Comparison of ENCODE assay signal across 15 cellular contexts in the genomic region with DNA sequence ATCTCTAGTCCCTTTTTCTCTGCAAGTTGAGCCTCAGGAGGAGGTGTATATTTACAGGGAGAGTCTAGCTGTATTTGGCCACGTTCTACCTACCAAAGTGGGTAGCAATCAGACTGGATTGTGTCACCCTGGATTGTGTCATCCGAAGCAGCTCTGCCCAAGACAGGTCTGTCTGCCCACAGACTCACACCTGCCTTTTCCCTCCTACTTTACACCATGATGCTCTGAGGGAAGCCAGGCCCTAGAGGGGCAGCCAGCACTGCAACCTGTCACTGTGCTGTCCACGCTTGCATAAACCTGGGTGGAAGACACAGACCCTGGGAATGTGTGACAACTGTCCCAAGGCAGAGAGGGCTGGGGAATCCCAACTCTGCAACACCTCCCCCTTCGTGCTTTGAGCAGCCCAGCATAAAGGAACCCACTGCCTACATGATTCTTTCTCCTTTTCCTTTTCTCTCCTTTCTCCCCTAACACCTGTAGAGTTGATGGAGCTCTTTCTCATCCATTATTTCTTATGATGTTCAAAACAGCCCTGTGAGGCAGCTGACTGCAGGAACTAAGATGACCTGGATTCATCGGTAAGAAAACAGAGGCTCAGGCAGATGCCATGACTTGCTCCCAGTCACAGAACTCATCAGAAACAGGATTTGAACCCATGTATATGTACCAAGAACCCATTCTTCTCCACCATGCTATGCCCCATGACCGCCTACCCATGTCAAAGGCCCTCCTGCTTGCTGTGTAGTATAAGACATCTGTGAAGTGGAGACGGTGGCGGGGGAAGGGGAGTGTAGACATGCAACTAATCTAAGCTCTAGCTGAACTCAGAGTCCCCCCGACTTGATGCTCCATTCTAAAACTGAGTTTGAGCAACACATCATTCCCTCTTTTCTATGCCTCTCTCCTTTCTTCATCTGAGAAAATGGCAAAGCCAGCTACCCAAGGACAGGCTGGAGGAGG. TPM values are rescaled to one million over a fixed set of nuclear protein-coding genes. Genes with fewer than 3 reads are reported as not detected.
DNase-seq lines count a peak whose midpoint lies in the region; ATAC-seq, FAIRE-seq and TF ChIP-seq lines count a peak whose summit lies in the region.
"Had no signal": no experiment of that assay in that cellular context is flagged by ENCODE, and none has a peak within 500 bp of the region (broad histone marks: within the 10 kb centered on the region; RNA-seq: fewer than 3 reads in every experiment).

No MANE protein-coding gene starts in this region.

- H3K36me3 Mint-ChIP-seq in naive thymus-derived CD8-positive, alpha-beta T cell: peaks cover 5 to 47% (median 8%) of the 10 kb centered on the region in 3 donors

- peaks cover 73 to 100% (median 99%) of the 10 kb centered on the region in 4 donors for H3K4me1 Mint-ChIP-seq in naive thymus-derived CD8-positive, alpha-beta T cell

- FAIRE-seq in GM12892 (lab: Jason Lieb, UNC): peak; percentile 36

- H3K4me3 ChIP-seq in BLaER1 treated with 17β-estradiol and CSF1 and Interleukin-3, amounts not matched to agents 10 nM and 100 nM: no peak overlapping the region
- H3K4me3 ChIP-seq: cardiac muscle cell had no signal

- peaks cover 0 to 7% (median 0%) of the 10 kb centered on the region in 11 experiments; a peak in 3 of 22 replicates for H3K36me3 ChIP-seq in BLaER1 treated with 17β-estradiol and CSF1 and Interleukin-3, amounts not matched to agents 10 nM and 100 nM
- H3K36me3 ChIP-seq: cardiac muscle cell had no signal

- H4K20me1 ChIP-seq in BLaER1 treated with 17β-estradiol and CSF1 and Interleukin-3, amounts not matched to agents 10 nM and 100 nM: peaks cover 0 to 32% (median 16%) of the 10 kb centered on the region in 11 experiments; a peak in 13 of 22 replicates

- POLR2A ChIA-PET in naive thymus-derived CD8-positive, alpha-beta T cell (lab: Charles Lee): interaction anchor here (0.7 to 33.5 kb wide), 3 partner anchors 14 to 56 kb away, joined by 6 to 613 read pairs (median 156); partner anchors contain the start of gene ITPKB

- H3K27me3 Mint-ChIP-seq in naive thymus-derived CD8-positive, alpha-beta T cell: no peaks in the 10 kb centered on the region
- H3K27me3 Mint-ChIP-seq: type B pancreatic cell had no signal

- peak overlapping the region; percentile 98 to 100 (median 99) for H3K27ac Mint-ChIP-seq in naive thymus-derived CD8-positive, alpha-beta T cell
- H3K27ac Mint-ChIP-seq: type B pancreatic cell had no signal

- H3K9me3 ChIP-seq in BLaER1 treated with 17β-estradiol and CSF1 and Interleukin-3, amounts not matched to agents 10 nM and 100 nM (replicated peaks in 1 of 11): no peaks in the 10 kb centered on the region

- TF ChIP-seq POLR2A in GM12892 (IDR thresholded peaks at IDR 0.05; ENCODE audit: low read depth, low read length): no peak

- no peak overlapping the region; a peak in 1 of 22 replicates for H3K27ac ChIP-seq in BLaER1 treated with 17β-estradiol and CSF1 and Interleukin-3, amounts not matched to agents 10 nM and 100 nM
- H3K27ac ChIP-seq: cardiac muscle cell had no signal

- no peak overlapping the region for H3K9ac ChIP-seq in BLaER1 treated with 17β-estradiol and CSF1 and Interleukin-3, amounts not matched to agents 10 nM and 100 nM

- H3K4me1 ChIP-seq in BLaER1 treated with 17β-estradiol and CSF1 and Interleukin-3, amounts not matched to agents 10 nM and 100 nM: peaks cover 55 to 100% (median 83%) of the 10 kb centered on the region in 10 experiments

- H3K4me3 Mint-ChIP-seq in naive thymus-derived CD8-positive, alpha-beta T cell: peak overlapping the region; percentile 44 to 82 (median 71)
- H3K4me3 Mint-ChIP-seq: type B pancreatic cell had no signal

- no peak for DNase-seq in GM12892 (ENCODE audit: insufficient read length)
- DNase-seq in activated T-helper 9 cell treated with anti-CD3 and anti-CD28 coated beads, Interleukin-2, amount 50 U/mL, for 16 hours (ENCODE audit: low read depth): peak; percentile 26
- no peak for DNase-seq in naive thymus-derived CD8-positive, alpha-beta T cell
- no peak for DNase-seq in iPS-NIHi11 (ENCODE audit: low spot score)
- DNase-seq in cerebellar nuclear complex (lab: John Stamatoyannopoulos, UW): no peak
- DNase-seq: H7; KG1; NCI-H2227 treated with DMSO at 0.1 percent for 48 hours; SIG-M5; stimulated activated CD4-positive, alpha-beta T cell treated with anti-CD3 and anti-CD28 coated beads, Interleukin-2, amount 100 ng/mL, for 48 hours had no signal

- peak overlapping the region in 6 of 11 experiments; percentile 11 to 96 (median 86); a peak in 8 of 22 replicates for H3K4me2 ChIP-seq in BLaER1 treated with 17β-estradiol and CSF1 and Interleukin-3, amounts not matched to agents 10 nM and 100 nM

- peak in 1 of 2 donors; percentile 29 for ATAC-seq in naive thymus-derived CD8-positive, alpha-beta T cell
- ATAC-seq in HG02885 (IDR thresholded peaks at IDR 0.05; ENCODE audit: poor library complexity, unreplicated experiment): no peak
- no peak for ATAC-seq in GM19328 (IDR thresholded peaks at IDR 0.05; ENCODE audit: unreplicated experiment)

- no peaks in the 10 kb centered on the region for H3K9me3 Mint-ChIP-seq in naive thymus-derived CD8-positive, alpha-beta T cell
- H3K9me3 Mint-ChIP-seq: type B pancreatic cell had no signal

- no peaks in the 10 kb centered on the region for H3K27me3 ChIP-seq in BLaER1 treated with 17β-estradiol and CSF1 and Interleukin-3, amounts not matched to agents 10 nM and 100 nM
- H3K27me3 ChIP-seq: cardiac muscle cell had no signal

RNA-seq across cellular contexts. Expression of gene ITPKB, which starts 56.0 kb away (rescaled TPM):
- 8.6 TPM for polyA plus RNA-seq in GM12892 (2012; ENCODE audit: missing spikeins)
- total RNA-seq in naive thymus-derived CD8-positive, alpha-beta T cell: 100 to 1,000 TPM; 177 to 185 TPM
- polyA plus RNA-seq in naive thymus-derived CD8-positive, alpha-beta T cell: 10 to 100 TPM; 72.3 to 74.3 (median 73.0) TPM
